1 cellular context compared by ENCODE assay signal in genomic region chr11:58905716-58906547, GRCh38.
TF ChIP-seq lines count a peak whose summit lies in the region.

No MANE protein-coding gene starts in this region.

TF ChIP-seq in WTC11, 78 proteins besides CTCF, POLR2A, EP300 and RAD21 (continued from another document):
- TF ChIP-seq SP1 (CRISPR knock-in tag; conservative IDR thresholded peaks at IDR 0.05) (peak; percentile 55; the same call in 1 of the 2 replicates), RORB (CRISPR knock-in tag; IDR thresholded peaks at IDR 0.05) (no peak), SOX15 (CRISPR knock-in tag; IDR thresholded peaks at IDR 0.05) (no peak), RELA (CRISPR knock-in tag; IDR thresholded peaks at IDR 0.05; ENCODE audit: borderline replicate concordance) (no peak), CBFB (CRISPR knock-in tag; IDR thresholded peaks at IDR 0.05; ENCODE audit: low read depth) (no peak), NR2C2 (CRISPR knock-in tag; IDR thresholded peaks at IDR 0.05) (peak; percentile 52; the same call in 1 of the 2 replicates), HMGA2 (CRISPR knock-in tag; IDR thresholded peaks at IDR 0.05) (no peak), ZNF317 (CRISPR knock-in tag; IDR thresholded peaks at IDR 0.05; ENCODE audit: borderline replicate concordance, low read depth) (peak; percentile 59; the same call in 1 of the 2 replicates), GRHL2 (CRISPR knock-in tag; IDR thresholded peaks at IDR 0.05; ENCODE audit: insufficient replicate concordance, severe bottlenecking) (no peak), GTF2I (CRISPR knock-in tag; conservative IDR thresholded peaks at IDR 0.05) (no peak), NR1H2 (CRISPR knock-in tag; IDR thresholded peaks at IDR 0.05) (no peak), OVOL2 (CRISPR knock-in tag; IDR thresholded peaks at IDR 0.05; ENCODE audit: borderline replicate concordance) (no peak), ATF3 (CRISPR knock-in tag; conservative IDR thresholded peaks at IDR 0.05) (no peak), NFATC4 (CRISPR knock-in tag; IDR thresholded peaks at IDR 0.05) (no peak), AR (CRISPR knock-in tag; IDR thresholded peaks at IDR 0.05) (no peak), EMX1 (CRISPR knock-in tag; IDR thresholded peaks at IDR 0.05) (no peak), ZNF396 (CRISPR knock-in tag; IDR thresholded peaks at IDR 0.05; ENCODE audit: borderline replicate concordance) (no peak), ZBTB21 (CRISPR knock-in tag; IDR thresholded peaks at IDR 0.05; ENCODE audit: borderline replicate concordance) (peak; percentile 59; the same call in 1 of the 2 replicates), E2F5 (CRISPR knock-in tag; IDR thresholded peaks at IDR 0.05) (peak; percentile 98), PRRX2 (CRISPR knock-in tag; IDR thresholded peaks at IDR 0.05) (no peak), ZNF219 (CRISPR knock-in tag; IDR thresholded peaks at IDR 0.05; ENCODE audit: borderline replicate concordance) (peak; percentile 90), MXD4 (CRISPR knock-in tag; IDR thresholded peaks at IDR 0.05; ENCODE audit: borderline replicate concordance) (no peak), JAZF1 (CRISPR knock-in tag; IDR thresholded peaks at IDR 0.05) (no peak), E2F1 (CRISPR knock-in tag; IDR thresholded peaks at IDR 0.05) (peak; percentile 83; the same call in 1 of the 2 replicates), PREB (CRISPR knock-in tag; IDR thresholded peaks at IDR 0.05; ENCODE audit: borderline replicate concordance) (no peak), FOXK1 (CRISPR knock-in tag; IDR thresholded peaks at IDR 0.05) (peak; percentile 94), IRF2 (CRISPR knock-in tag; IDR thresholded peaks at IDR 0.05; ENCODE audit: borderline replicate concordance, low read depth) (no peak), ERG (CRISPR knock-in tag; IDR thresholded peaks at IDR 0.05) (no peak), FOXP4 (CRISPR knock-in tag; IDR thresholded peaks at IDR 0.05) (peak; percentile 97), STAT6 (CRISPR knock-in tag; conservative IDR thresholded peaks at IDR 0.05; ENCODE audit: low read depth) (no peak), NFE2L1 (CRISPR knock-in tag; IDR thresholded peaks at IDR 0.05) (peak; percentile 98), ZNF121 (CRISPR knock-in tag; IDR thresholded peaks at IDR 0.05) (no peak), TCF7 (CRISPR knock-in tag; IDR thresholded peaks at IDR 0.05; ENCODE audit: low read depth) (peak; percentile 69; the same call in 1 of the 2 replicates), ELF4 (CRISPR knock-in tag; IDR thresholded peaks at IDR 0.05; ENCODE audit: low read depth) (0 out of 2 replicates have a peak, but pooled peaks have one; percentile 45), ZNF138 (CRISPR knock-in tag; conservative IDR thresholded peaks at IDR 0.05) (peak; percentile 78; the same call in 1 of the 2 replicates), NR3C1 (CRISPR knock-in tag; conservative IDR thresholded peaks at IDR 0.05; ENCODE audit: low read depth) (peak; percentile 70; the same call in 1 of the 2 replicates), SMAD3 (CRISPR knock-in tag; IDR thresholded peaks at IDR 0.05; ENCODE audit: borderline replicate concordance) (peak; percentile 94)
